Comparison of ENCODE assay signal across 10 cellular contexts in genomic region chr6:106194949-106195919, GRCh38.
DNase-seq lines count a peak whose midpoint lies in the region; ATAC-seq, FAIRE-seq and TF ChIP-seq lines count a peak whose summit lies in the region.
"Had no signal": no experiment of that assay in that cellular context is flagged by ENCODE, and none has a peak within 500 bp of the region (broad histone marks: within the 10 kb centered on the region; RNA-seq: fewer than 3 reads in every experiment).

No MANE protein-coding gene starts in this region.

- H3K9me3 Mint-ChIP-seq in activated CD8-positive, alpha-beta T cell treated with anti-CD3 and anti-CD28 coated beads, Interleukin-2, amount 10 ng/mL, durations not matched to agents 7 days and 5 days (ENCODE audit: insufficient read depth), result peaks cover 8% of the 10 kb centered on the region

- H3K9me1 ChIP-seq in keratinocyte (ENCODE audit: control insufficient read depth, extremely low read depth, insufficient read depth, low read length), result no peaks in the 10 kb centered on the region

- no peak overlapping the region for H2BK12ac ChIP-seq in mesenchymal stem cell (ENCODE audit: low read length in 2 of 2)

- no peak overlapping the region for H2BK5ac ChIP-seq in mesenchymal stem cell (ENCODE audit: low read depth, low read length, poor library complexity, severe bottlenecking)

- TF ChIP-seq POLR2A in testis (IDR thresholded peaks at IDR 0.05), result no peak

- H4K8ac ChIP-seq in mesenchymal stem cell (ENCODE audit: low read length), result no peak overlapping the region

- H3K9me3 ChIP-seq in keratinocyte (ENCODE audit: control insufficient read depth, low read depth, low read length) (no peaks in the 10 kb centered on the region), mesenchymal stem cell (ENCODE audit: control insufficient read depth, low read length) (no peaks in the 10 kb centered on the region), testis (no peaks in the 10 kb centered on the region)
- H3K9me3 ChIP-seq: Peyer's patch had no signal

- H3K36me3 ChIP-seq in keratinocyte (ENCODE audit: control insufficient read depth in 2 of 2, extremely low read depth in 1 of 2, insufficient read depth in 2 of 2, low read length in 2 of 2) (peaks cover 0 to 3% of the 10 kb centered on the region in 2 experiments), mesenchymal stem cell (ENCODE audit: control insufficient read depth in 1 of 2, insufficient read depth in 2 of 2, low read depth in 1 of 2, low read length in 2 of 2) (peaks cover 0 to 3% of the 10 kb centered on the region in 2 experiments), testis (ENCODE audit: low read depth, missing control alignments) (no peaks in the 10 kb centered on the region)

- H3K4me1 Mint-ChIP-seq in activated CD8-positive, alpha-beta T cell treated with anti-CD3 and anti-CD28 coated beads, Interleukin-2, amount 10 ng/mL, durations not matched to agents 7 days and 5 days (ENCODE audit: low read depth), result peaks cover 57% of the 10 kb centered on the region

- no peak overlapping the region for H3K23ac ChIP-seq in mesenchymal stem cell (ENCODE audit: low read length in 2 of 2)

- H3K18ac ChIP-seq in mesenchymal stem cell (ENCODE audit: low read depth in 1 of 2, low read length in 2 of 2), result no peak overlapping the region

- H3K4me2 ChIP-seq in keratinocyte (ENCODE audit: control insufficient read depth, extremely low read depth, insufficient read depth, low read depth, low read length), result peak overlapping the region; percentile 57
- H3K4me2 ChIP-seq in mesenchymal stem cell (ENCODE audit: low read length, poor library complexity, severe bottlenecking), result no peak overlapping the region

- H3K4me3 ChIP-seq in keratinocyte (ENCODE audit: control insufficient read depth in 2 of 3, extremely low read depth in 1 of 3, insufficient read depth in 2 of 3, low read depth in 1 of 3, low read length in 3 of 3) (peak overlapping the region in 2 of 3 experiments; percentile 5 to 11), mesenchymal stem cell (ENCODE audit: insufficient read depth in 1 of 2, low read depth in 1 of 2, low read length in 2 of 2) (no peak overlapping the region), testis (no peak overlapping the region)
- H3K4me3 ChIP-seq: Peyer's patch had no signal

- CTCF ChIA-PET in activated CD8-positive, alpha-beta T cell treated with anti-CD3 and anti-CD28 coated beads, Interleukin-2, amount 10 ng/mL, durations not matched to agents 7 days and 5 days (lab: Charles Lee), result interaction anchor here (0.7 to 1.6 kb wide), 10 partner anchors 9 to 108 kb away, joined by 3 to 10 read pairs (median 3); no protein-coding TSS in a partner anchor

- H3K4me1 ChIP-seq in keratinocyte (ENCODE audit: control insufficient read depth, extremely low read depth, insufficient read depth, low read length) (peaks cover 35% of the 10 kb centered on the region), mesenchymal stem cell (ENCODE audit: control insufficient read depth, insufficient read depth, low read depth, low read length) (no peaks in the 10 kb centered on the region), testis (no peaks in the 10 kb centered on the region)
- H3K4me1 ChIP-seq: Peyer's patch had no signal

- H3K4ac ChIP-seq in mesenchymal stem cell (ENCODE audit: low read depth in 1 of 2, low read length in 2 of 2), result no peak overlapping the region

- WGBS in mesenchymal stem cell, result over 99% methylated on average over 4 of the region's 7 CpGs
- 90 to 93% methylated on average over 7 of the region's 7 CpGs for WGBS in testis, 2 donors

- peak overlapping the region; percentile 54 for H3K4me3 Mint-ChIP-seq in activated CD8-positive, alpha-beta T cell treated with anti-CD3 and anti-CD28 coated beads, Interleukin-2, amount 10 ng/mL, durations not matched to agents 7 days and 5 days

- H3K27ac ChIP-seq in keratinocyte (ENCODE audit: control insufficient read depth, insufficient read depth, low read length) (peak overlapping the region; percentile 78), mesenchymal stem cell (ENCODE audit: low read length, poor library complexity, severe bottlenecking) (no peak overlapping the region), testis (no peak overlapping the region)

- no peak overlapping the region for H2AK5ac ChIP-seq in mesenchymal stem cell (ENCODE audit: low read length, severe bottlenecking)

- TF ChIP-seq CTCF in keratinocyte (optimal IDR thresholded peaks at IDR 0.05 in 1 of 3, IDR thresholded peaks at IDR 0.05 in 1 of 3, conservative IDR thresholded peaks at IDR 0.05 in 1 of 3; ENCODE audit: extremely low read depth in 1 of 3, insufficient read depth in 2 of 3, low read length in 3 of 3), result no peak
- no peak for TF ChIP-seq CTCF in testis (IDR thresholded peaks at IDR 0.05)

- no peaks in the 10 kb centered on the region for H3K27me3 Mint-ChIP-seq in activated CD8-positive, alpha-beta T cell treated with anti-CD3 and anti-CD28 coated beads, Interleukin-2, amount 10 ng/mL, durations not matched to agents 7 days and 5 days (ENCODE audit: low read depth)

- H3K14ac ChIP-seq in mesenchymal stem cell (ENCODE audit: low read length in 2 of 2), result no peak overlapping the region

- H3K9ac ChIP-seq in keratinocyte (ENCODE audit: control insufficient read depth, extremely low read depth, insufficient read depth, low read length) (peak overlapping the region; percentile 30), mesenchymal stem cell (ENCODE audit: low read length) (no peak overlapping the region)

- peak overlapping the region; percentile 76 for H3K27ac Mint-ChIP-seq in activated CD8-positive, alpha-beta T cell treated with anti-CD3 and anti-CD28 coated beads, Interleukin-2, amount 10 ng/mL, durations not matched to agents 7 days and 5 days

- H2AFZ ChIP-seq in keratinocyte (ENCODE audit: control insufficient read depth, low read length), result no peak overlapping the region
- H2AFZ ChIP-seq in mesenchymal stem cell (ENCODE audit: low read depth, low read length), result no peak overlapping the region

- intact Hi-C loops in Right ventricle myocardium inferior (cut with DNase I), result no loop called here
- intact Hi-C loops in testis (cut with DNase I; ENCODE audit: low total_unique reads), result no loop called here

- H3K79me2 ChIP-seq in keratinocyte (ENCODE audit: control insufficient read depth, insufficient read depth, low read length), result no peaks in the 10 kb centered on the region

- H2BK15ac ChIP-seq in mesenchymal stem cell (ENCODE audit: low read depth, poor library complexity, severe bottlenecking), result no peak overlapping the region

- ATAC-seq in HG02973 (IDR thresholded peaks at IDR 0.05; ENCODE audit: unreplicated experiment), result peak; percentile 56
- peak; percentile 79 for ATAC-seq in activated CD8-positive, alpha-beta T cell treated with anti-CD3 and anti-CD28 coated beads, Interleukin-2, amount 10 ng/mL, durations not matched to agents 7 days and 5 days
- no peak for ATAC-seq in Right ventricle myocardium inferior

- peaks cover 3% of the 10 kb centered on the region for H3K79me1 ChIP-seq in mesenchymal stem cell (replicated peaks; ENCODE audit: low read length, poor library complexity, severe bottlenecking)

- no peaks in the 10 kb centered on the region for H4K20me1 ChIP-seq in keratinocyte (ENCODE audit: control insufficient read depth, extremely low read depth, insufficient read depth, low read length)

- H3K36me3 Mint-ChIP-seq in activated CD8-positive, alpha-beta T cell treated with anti-CD3 and anti-CD28 coated beads, Interleukin-2, amount 10 ng/mL, durations not matched to agents 7 days and 5 days (ENCODE audit: low read depth), result peaks cover 55% of the 10 kb centered on the region

- dilution Hi-C loops in keratinocyte (cut with MboI; ENCODE audit: extremely low pct_ligation_motif_present, low sequenced_read_pairs), result no loop called here

- POLR2A ChIA-PET in activated CD8-positive, alpha-beta T cell treated with anti-CD3 and anti-CD28 coated beads, Interleukin-2, amount 10 ng/mL, durations not matched to agents 7 days and 5 days (lab: Charles Lee), result interaction anchor here (0.5 to 0.8 kb wide), 2 partner anchors 96 to 98 kb away, joined by 3 to 4 read pairs; no protein-coding TSS in a partner anchor

- H2BK120ac ChIP-seq in mesenchymal stem cell (ENCODE audit: low read depth, low read length), result no peak overlapping the region

- FAIRE-seq in keratinocyte (lab: Jason Lieb, UNC), result peak; percentile 87

- H4K91ac ChIP-seq in mesenchymal stem cell (ENCODE audit: low read length), result no peak overlapping the region

- no peaks in the 10 kb centered on the region for H3K27me3 ChIP-seq in keratinocyte (ENCODE audit: control insufficient read depth, extremely low read depth, insufficient read depth, low read length)
- H3K27me3 ChIP-seq in mesenchymal stem cell (ENCODE audit: control insufficient read depth in 1 of 2, insufficient read depth in 1 of 2, low read length in 2 of 2), result no peaks in the 10 kb centered on the region
- no peaks in the 10 kb centered on the region for H3K27me3 ChIP-seq in testis
- H3K27me3 ChIP-seq: Peyer's patch had no signal

- DNase-seq in EL, result peak; percentile 72
- DNase-seq in activated CD8-positive, alpha-beta T cell treated with anti-CD3 and anti-CD28 coated beads, Interleukin-2, amount 10 ng/mL, durations not matched to agents 7 days and 5 days, result peak; percentile 51
- DNase-seq in keratinocyte (ENCODE audit: low read depth, low spot score), result peak; percentile 88
- DNase-seq in mesenchymal stem cell, result no peak
- DNase-seq in Right ventricle myocardium inferior (ENCODE audit: missing footprints), result no peak
- no peak for DNase-seq in testis
- DNase-seq in NCI-H345 treated with DMSO at 0.1 percent for 48 hours (lab: John Stamatoyannopoulos, UW; ENCODE audit: unreplicated experiment), result no peak
- DNase-seq: amniotic stem cell had no signal

Comparison
In these comparisons a context has a peak if more than half of its experiments do, and no peak if none do; other contexts are left out.
1. DNase-seq: peak in EL (single experiment), activated CD8-positive, alpha-beta T cell treated with anti-CD3 and anti-CD28 coated beads, Interleukin-2, amount 10 ng/mL, durations not matched to agents 7 days and 5 days (single experiment) and keratinocyte (single experiment); none in mesenchymal stem cell (single experiment), Right ventricle myocardium inferior (single experiment), testis (single experiment) and NCI-H345 treated with DMSO at 0.1 percent for 48 hours (single experiment).
2. H3K4me3 ChIP-seq: peak in keratinocyte (2 of 3); none in mesenchymal stem cell (0 of 2) and testis (0 of 2).